21 cellular contexts compared by ENCODE assay signal in genomic region chr1:41378999-41379740, GRCh38. TPM values are rescaled to one million over a fixed set of nuclear protein-coding genes. Genes with fewer than 3 reads are reported as not detected.
DNase-seq lines count a peak whose midpoint lies in the region; ATAC-seq and TF ChIP-seq lines count a peak whose summit lies in the region.
"Had no signal": no experiment of that assay in that cellular context is flagged by ENCODE, and none has a peak within 500 bp of the region (broad histone marks: within the 10 kb centered on the region; RNA-seq: fewer than 3 reads in every experiment).

No MANE protein-coding gene starts in this region.

- H3K36me3 ChIP-seq in SK-N-MC (ENCODE audit: insufficient read depth, low read length) (no peaks in the 10 kb centered on the region), sigmoid colon (peaks cover 0 to 17% (median 0%) of the 10 kb centered on the region in 4 donors)
- no peaks in the 10 kb centered on the region for H3K36me3 ChIP-seq in effector memory CD4-positive, alpha-beta T cell (ENCODE audit: control insufficient read depth, insufficient read depth, low read length)

- intact Hi-C loops in sigmoid colon (cut with DNase I), result no loop called here
- intact Hi-C loops in Calu3 (cut with micrococcal nuclease; ENCODE audit: unreplicated experiment), result no loop called here

- no TSS peak for BruUV-seq in Calu3 (replicated peaks; lab: Mats Ljungman, UMichigan)

- peaks cover 0 to 39% (median 31%) of the 10 kb centered on the region in 4 donors for H3K4me1 ChIP-seq in sigmoid colon
- H3K4me1 ChIP-seq in effector memory CD4-positive, alpha-beta T cell (ENCODE audit: control insufficient read depth, insufficient read depth, low read length, poor library complexity, severe bottlenecking), result peaks cover 19% of the 10 kb centered on the region
- H3K4me1 ChIP-seq: testis had no signal

- no peaks in the 10 kb centered on the region for H3K36me3 Mint-ChIP-seq in activated CD8-positive, alpha-beta memory T cell treated with anti-CD3 and anti-CD28 coated beads, Interleukin-2, amount 10 ng/mL, durations not matched to agents 7 days and 5 days
- H3K36me3 Mint-ChIP-seq in Calu3 (ENCODE audit: insufficient read depth, unreplicated experiment), result peaks cover 19% of the 10 kb centered on the region
- H3K36me3 Mint-ChIP-seq: activated naive CD4-positive, alpha-beta T cell treated with anti-CD3 and anti-CD28 coated beads, Interleukin-2, amount 10 ng/mL, durations not matched to agents 7 days and 5 days had no signal

- H3K27me3 ChIP-seq in sigmoid colon, result no peaks in the 10 kb centered on the region
- H3K27me3 ChIP-seq in effector memory CD4-positive, alpha-beta T cell (replicated peaks; ENCODE audit: control insufficient read depth, insufficient read depth, low read length, poor library complexity, severe bottlenecking), result peaks cover 25% of the 10 kb centered on the region
- H3K27me3 ChIP-seq: testis had no signal

- TF ChIP-seq CTCF in sigmoid colon (IDR thresholded peaks at IDR 0.05) (no peak), Calu3 (IDR thresholded peaks at IDR 0.05; ENCODE audit: unreplicated experiment) (no peak)

- H3K4me3 ChIP-seq in SK-N-MC (no peak overlapping the region), sigmoid colon (no peak overlapping the region)
- H3K4me3 ChIP-seq in effector memory CD4-positive, alpha-beta T cell (ENCODE audit: insufficient read depth, low read depth, low read length, poor library complexity, severe bottlenecking), result no peak overlapping the region
- H3K4me3 ChIP-seq: lung, smooth muscle cell, testis had no signal

- no peak overlapping the region for H3K9ac ChIP-seq in SK-N-MC (ENCODE audit: insufficient read length)

- peaks cover 9% of the 10 kb centered on the region for H3K4me1 Mint-ChIP-seq in activated CD8-positive, alpha-beta memory T cell treated with anti-CD3 and anti-CD28 coated beads, Interleukin-2, amount 10 ng/mL, durations not matched to agents 7 days and 5 days
- H3K4me1 Mint-ChIP-seq in Calu3 (ENCODE audit: low read depth, unreplicated experiment), result peaks cover 13% of the 10 kb centered on the region

- H3K4me3 Mint-ChIP-seq in activated CD8-positive, alpha-beta memory T cell treated with anti-CD3 and anti-CD28 coated beads, Interleukin-2, amount 10 ng/mL, durations not matched to agents 7 days and 5 days, result no peak overlapping the region
- H3K4me3 Mint-ChIP-seq in Calu3 (ENCODE audit: low read depth, unreplicated experiment), result no peak overlapping the region
- H3K4me3 Mint-ChIP-seq: activated naive CD4-positive, alpha-beta T cell treated with anti-CD3 and anti-CD28 coated beads, Interleukin-2, amount 10 ng/mL, durations not matched to agents 7 days and 5 days had no signal

- H3K27ac ChIP-seq in SK-N-MC, result peak overlapping the region; percentile 57; the same call in 1 of the 2 replicates
- H3K27ac ChIP-seq in sigmoid colon, result peak overlapping the region in 1 of 4 donors; percentile 100
- no peak overlapping the region for H3K27ac ChIP-seq in effector memory CD4-positive, alpha-beta T cell (ENCODE audit: insufficient read depth, low read length, poor library complexity, severe bottlenecking)
- H3K27ac ChIP-seq: 22Rv1, testis had no signal

- H3K9me3 ChIP-seq in SK-N-MC (ENCODE audit: low read depth, low read length) (no peaks in the 10 kb centered on the region), sigmoid colon (no peaks in the 10 kb centered on the region)
- no peaks in the 10 kb centered on the region for H3K9me3 ChIP-seq in effector memory CD4-positive, alpha-beta T cell (ENCODE audit: control insufficient read depth, low read length)
- H3K9me3 ChIP-seq: testis had no signal

- peak; percentile 100 for DNase-seq in DMS 273 (lab: John Stamatoyannopoulos, UW; ENCODE audit: unreplicated experiment)
- no peak for DNase-seq in DMS 273 treated with DMSO at 0.1 percent for 48 hours (lab: John Stamatoyannopoulos, UW)
- DNase-seq in NCI-H1436 (lab: John Stamatoyannopoulos, UW), result peak; percentile 76
- no peak for DNase-seq in SK-N-MC (ENCODE audit: low read depth, low spot score)
- DNase-seq in sigmoid colon, result peak; percentile 62
- DNase-seq in activated CD8-positive, alpha-beta memory T cell treated with anti-CD3 and anti-CD28 coated beads, Interleukin-2, amount 10 ng/mL, durations not matched to agents 7 days and 5 days, result no peak
- no peak for DNase-seq in Calu3
- no peak for DNase-seq in effector memory CD4-positive, alpha-beta T cell
- DNase-seq: activated CD4-positive, alpha-beta T cell treated with anti-CD3 and anti-CD28 coated beads, Interleukin-2, amount 50 U/mL, for 1 hour; activated naive CD4-positive, alpha-beta T cell treated with anti-CD3 and anti-CD28 coated beads, Interleukin-2, amount 10 ng/mL, durations not matched to agents 7 days and 5 days; cortex of kidney; hippocampal formation; islet precursor cell; NCI-H2227 treated with DMSO at 0.1 percent for 48 hours; stimulated activated CD4-positive, alpha-beta T cell treated with anti-CD3 and anti-CD28 coated beads, Interleukin-4, amount 100 ng/mL, for 4 hours; T-helper 1 cell; testis had no signal

- WGBS in sigmoid colon, 2 donors, result 94 to 96% methylated on average over 4 of the region's 4 CpGs

- CTCF ChIA-PET in activated CD8-positive, alpha-beta memory T cell treated with anti-CD3 and anti-CD28 coated beads, Interleukin-2, amount 10 ng/mL, durations not matched to agents 7 days and 5 days (lab: Charles Lee), result interaction anchor here (0.8 kb wide), 1 partner anchor 17 kb away, joined by 4 read pairs; no protein-coding TSS in a partner anchor
- CTCF ChIA-PET in Calu3 (lab: Charles Lee), result no interaction called here

- H3K27ac Mint-ChIP-seq in activated CD8-positive, alpha-beta memory T cell treated with anti-CD3 and anti-CD28 coated beads, Interleukin-2, amount 10 ng/mL, durations not matched to agents 7 days and 5 days, result no peak overlapping the region
- no peak overlapping the region for H3K27ac Mint-ChIP-seq in Calu3 (ENCODE audit: unreplicated experiment)
- H3K27ac Mint-ChIP-seq: activated naive CD4-positive, alpha-beta T cell treated with anti-CD3 and anti-CD28 coated beads, Interleukin-2, amount 10 ng/mL, durations not matched to agents 7 days and 5 days had no signal

- TF ChIP-seq POLR2A in sigmoid colon (IDR thresholded peaks at IDR 0.05), result no peak

- no peak for ATAC-seq in activated CD8-positive, alpha-beta memory T cell treated with anti-CD3 and anti-CD28 coated beads, Interleukin-2, amount 10 ng/mL, durations not matched to agents 7 days and 5 days

- no peak for TF ChIP-seq EP300 in sigmoid colon (IDR thresholded peaks at IDR 0.05)

- H3K27me3 Mint-ChIP-seq in activated CD8-positive, alpha-beta memory T cell treated with anti-CD3 and anti-CD28 coated beads, Interleukin-2, amount 10 ng/mL, durations not matched to agents 7 days and 5 days, result peaks cover 55% of the 10 kb centered on the region
- peaks cover 50% of the 10 kb centered on the region for H3K27me3 Mint-ChIP-seq in Calu3 (ENCODE audit: unreplicated experiment)

- H3K9me3 Mint-ChIP-seq in activated CD8-positive, alpha-beta memory T cell treated with anti-CD3 and anti-CD28 coated beads, Interleukin-2, amount 10 ng/mL, durations not matched to agents 7 days and 5 days (ENCODE audit: low read depth), result no peaks in the 10 kb centered on the region
- peaks cover 2% of the 10 kb centered on the region for H3K9me3 Mint-ChIP-seq in Calu3 (ENCODE audit: low read depth, unreplicated experiment)
- H3K9me3 Mint-ChIP-seq: activated naive CD4-positive, alpha-beta T cell treated with anti-CD3 and anti-CD28 coated beads, Interleukin-2, amount 10 ng/mL, durations not matched to agents 7 days and 5 days had no signal

RNA-seq across cellular contexts. Expression of gene FOXO6, which starts 17.9 kb away (rescaled TPM):
- 1 to 10 TPM in 2 of 4 donors, under 1 TPM in 2; 0.49 to 1.4 (median 0.94) TPM for total RNA-seq in sigmoid colon
- polyA plus RNA-seq in sigmoid colon, result under 1 TPM in 1 of 3 donors, not detected in 2; 0.20 TPM
- not detected for total RNA-seq in activated CD8-positive, alpha-beta memory T cell treated with anti-CD3 and anti-CD28 coated beads, Interleukin-2, amount 10 ng/mL, durations not matched to agents 7 days and 5 days
- total RNA-seq in Calu3 (2022), result 0.47 and 1.0 TPM in 2 replicates
- total RNA-seq: fibroblast of villous mesenchyme had no signal

Comparison
In these comparisons a context has a peak if more than half of its experiments do, and no peak if none do; other contexts are left out.
1. DNase-seq: peak in DMS 273 (single experiment), NCI-H1436 (single experiment) and sigmoid colon (single experiment); none in DMS 273 treated with DMSO at 0.1 percent for 48 hours (single experiment), SK-N-MC (single experiment), activated CD8-positive, alpha-beta memory T cell treated with anti-CD3 and anti-CD28 coated beads, Interleukin-2, amount 10 ng/mL, durations not matched to agents 7 days and 5 days (single experiment), Calu3 (single experiment) and effector memory CD4-positive, alpha-beta T cell (0 of 3).